ENCODE assay signal across 8 cellular contexts in the genomic region with DNA sequence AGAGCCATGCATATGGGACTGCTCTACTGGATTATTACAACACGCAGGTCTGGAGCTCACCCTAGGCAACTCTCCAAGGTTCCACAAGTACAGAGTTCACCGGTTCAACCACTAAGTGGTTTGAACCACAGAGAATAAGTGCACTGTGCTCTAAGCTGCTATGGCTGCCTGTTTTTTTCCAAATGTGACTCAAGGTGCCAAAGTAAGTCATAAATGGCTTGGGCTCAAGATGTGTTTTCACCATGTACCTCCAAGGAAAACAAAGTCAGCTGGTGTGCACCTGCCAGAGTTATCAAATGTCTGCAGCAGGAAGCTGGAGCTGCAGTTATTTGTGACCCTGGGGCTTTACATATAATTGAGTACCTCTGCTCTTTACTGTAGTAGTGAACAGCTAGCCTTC.
DNase-seq lines count a peak whose midpoint lies in the region; ATAC-seq, FAIRE-seq and TF ChIP-seq lines count a peak whose summit lies in the region.

No MANE protein-coding gene starts in this region.

- H3K79me2 ChIP-seq in astrocyte (ENCODE audit: insufficient read depth, low read length) (no peaks in the 10 kb centered on the region), HepG2 (ENCODE audit: insufficient read depth, low read length) (no peaks in the 10 kb centered on the region)

- H3K4me3 ChIP-seq in astrocyte (ENCODE audit: insufficient read depth, low read depth, low read length) (no peak overlapping the region), HepG2 (replicated peaks in 1 of 3; ENCODE audit: insufficient read depth in 1 of 3, low read depth in 2 of 3, low read length in 3 of 3) (no peak overlapping the region)
- H3K4me3 ChIP-seq in CD8-positive, alpha-beta T cell (ENCODE audit: low read depth, low read length) = no peak overlapping the region

- CTCF ChIA-PET in HepG2 (lab: Yijun Ruan, JAX; ENCODE audit: low intra/inter-chr PET ratio, low total read pairs) (no interaction called here), Calu3 (lab: Charles Lee) (interaction anchor here (0.6 to 1.4 kb wide), 4 partner anchors 16 to 62 kb away, joined by 3 to 8 read pairs (median 4); no protein-coding TSS in a partner anchor)
- CTCF ChIA-PET in CD8-positive, alpha-beta T cell (lab: Charles Lee) = interaction anchor here (1.3 kb wide), 2 partner anchors 9 to 11 kb away, joined by 3 read pairs; no protein-coding TSS in a partner anchor

- no peak overlapping the region for H3K9ac ChIP-seq in astrocyte (ENCODE audit: low read length)
- no peak overlapping the region for H3K9ac ChIP-seq in HepG2 (ENCODE audit: insufficient read depth, low read depth, low read length)

- TF ChIP-seq EP300 in HepG2 (IDR thresholded peaks at IDR 0.05; ENCODE audit: low read depth in 2 of 2, low read length in 2 of 2) = no peak
- no peak for TF ChIP-seq EP300 in HepG2 (CRISPR knock-in tag; IDR thresholded peaks at IDR 0.05; ENCODE audit: borderline replicate concordance)

- intact Hi-C loops in HepG2 (cut with micrococcal nuclease; ENCODE audit: unreplicated experiment) (no loop called here), Calu3 (cut with micrococcal nuclease; ENCODE audit: unreplicated experiment) (no loop called here)
- intact Hi-C loops in CD8-positive, alpha-beta T cell (cut with DNase I, micrococcal nuclease) = no loop called here

- H3K9me3 Mint-ChIP-seq in astrocyte (ENCODE audit: unreplicated experiment) (no peaks in the 10 kb centered on the region), Calu3 (ENCODE audit: low read depth, unreplicated experiment) (no peaks in the 10 kb centered on the region)
- H3K9me3 Mint-ChIP-seq in CD8-positive, alpha-beta T cell = no peaks in the 10 kb centered on the region

- peak overlapping the region; percentile 55 for H3K4me2 ChIP-seq in astrocyte (ENCODE audit: low read length)
- no peak overlapping the region for H3K4me2 ChIP-seq in HepG2 (ENCODE audit: low read depth, low read length)

- no peak for TF ChIP-seq RAD21 in HepG2 (CRISPR knock-in tag; IDR thresholded peaks at IDR 0.05)

- H3K4me1 Mint-ChIP-seq in astrocyte (ENCODE audit: low read depth, unreplicated experiment) = peaks cover 14% of the 10 kb centered on the region
- peaks cover 39% of the 10 kb centered on the region for H3K4me1 Mint-ChIP-seq in Calu3 (ENCODE audit: low read depth, unreplicated experiment)
- no peaks in the 10 kb centered on the region for H3K4me1 Mint-ChIP-seq in CD8-positive, alpha-beta T cell (ENCODE audit: low read depth)

- peaks cover 17% of the 10 kb centered on the region for H3K4me1 ChIP-seq in astrocyte (ENCODE audit: insufficient read depth, low read length)
- H3K4me1 ChIP-seq in HepG2 (ENCODE audit: insufficient read depth, low read length) = peaks cover 14% of the 10 kb centered on the region
- no peaks in the 10 kb centered on the region for H3K4me1 ChIP-seq in CD8-positive, alpha-beta T cell (ENCODE audit: insufficient read depth, low read length)

- in situ Hi-C loops in HepG2 (cut with HindIII; ENCODE audit: extremely low pct_ligation_motif_present, low pct_unique_long_range_greater_than_20kb) = loop anchor here (10.0 kb wide), 1 partner anchor 79 kb away; the partner anchor contains the start of gene PREP

- no peak for TF ChIP-seq POLR2A in HepG2 (IDR thresholded peaks at IDR 0.05; ENCODE audit: insufficient read depth in 1 of 2, low read depth in 2 of 2, low read length in 2 of 2)

- H3K27me3 Mint-ChIP-seq in astrocyte (ENCODE audit: low read depth, unreplicated experiment) = no peaks in the 10 kb centered on the region
- H3K27me3 Mint-ChIP-seq in Calu3 (ENCODE audit: unreplicated experiment) = no peaks in the 10 kb centered on the region
- no peaks in the 10 kb centered on the region for H3K27me3 Mint-ChIP-seq in CD8-positive, alpha-beta T cell (ENCODE audit: low read depth)

- H3K36me3 ChIP-seq in astrocyte (ENCODE audit: insufficient read depth, low read length) (peaks cover 24% of the 10 kb centered on the region), HepG2 (replicated peaks in 1 of 2; ENCODE audit: control insufficient read depth in 1 of 2, insufficient read depth in 2 of 2, low read length in 2 of 2) (peaks cover 6 to 71% of the 10 kb centered on the region in 2 experiments; a peak in 4 of 5 replicates)
- peaks cover 25% of the 10 kb centered on the region for H3K36me3 ChIP-seq in CD8-positive, alpha-beta T cell (ENCODE audit: insufficient read depth, low read length)

- FAIRE-seq in astrocyte (lab: Jason Lieb, UNC) (no peak), HepG2 (lab: Jason Lieb, UNC) (peak; percentile 32)

- H4K20me1 ChIP-seq in astrocyte (ENCODE audit: insufficient read depth, low read length) (peaks cover 27% of the 10 kb centered on the region), HepG2 (ENCODE audit: insufficient read depth, low read length) (no peaks in the 10 kb centered on the region)

- peak; percentile 64 for DNase-seq in DMS153 (lab: John Stamatoyannopoulos, UW)
- peak; percentile 64 for DNase-seq in NCI-H128 (lab: John Stamatoyannopoulos, UW; ENCODE audit: unreplicated experiment)
- DNase-seq in astrocyte (ENCODE audit: low read depth) = peak; percentile 87
- peak; percentile 52 for DNase-seq in HepG2 (ENCODE audit: low spot score)
- no peak for DNase-seq in Calu3
- no peak for DNase-seq in CD8-positive, alpha-beta T cell
- DNase-seq in globus pallidus (ENCODE audit: low spot score) = no peak

- peak; percentile 98 for ATAC-seq in HepG2
- no peak for ATAC-seq in HG03378 (IDR thresholded peaks at IDR 0.05; ENCODE audit: unreplicated experiment)
- ATAC-seq in CD8-positive, alpha-beta T cell = no peak

- H3K27ac ChIP-seq in astrocyte (ENCODE audit: low read depth, low read length) (no peak overlapping the region), HepG2 (ENCODE audit: extremely low read length, insufficient read depth, low read length) (no peak overlapping the region)
- no peak overlapping the region for H3K27ac ChIP-seq in CD8-positive, alpha-beta T cell (ENCODE audit: low read depth, low read length)

- POLR2A ChIA-PET in HepG2 (lab: Yijun Ruan, JAX) = no interaction called here
- POLR2A ChIA-PET in CD8-positive, alpha-beta T cell (lab: Charles Lee) = no interaction called here

- BruUV-seq in HepG2 (replicated peaks; lab: Mats Ljungman, UMichigan) (no TSS peak), Calu3 (replicated peaks; lab: Mats Ljungman, UMichigan) (no TSS peak)

- H3K27me3 ChIP-seq in astrocyte (ENCODE audit: insufficient read depth, low read length) (no peaks in the 10 kb centered on the region), HepG2 (ENCODE audit: control insufficient read depth in 1 of 2, insufficient read depth in 2 of 2, low read length in 2 of 2) (no peaks in the 10 kb centered on the region)
- H3K27me3 ChIP-seq in CD8-positive, alpha-beta T cell (ENCODE audit: insufficient read depth, low read length) = no peaks in the 10 kb centered on the region

- H3K4me3 Mint-ChIP-seq in astrocyte (ENCODE audit: unreplicated experiment) = no peak overlapping the region
- H3K4me3 Mint-ChIP-seq in Calu3 (ENCODE audit: low read depth, unreplicated experiment) = no peak overlapping the region
- no peak overlapping the region for H3K4me3 Mint-ChIP-seq in CD8-positive, alpha-beta T cell

- H3K27ac Mint-ChIP-seq in astrocyte (ENCODE audit: unreplicated experiment) = no peak overlapping the region
- no peak overlapping the region for H3K27ac Mint-ChIP-seq in Calu3 (ENCODE audit: unreplicated experiment)
- no peak overlapping the region for H3K27ac Mint-ChIP-seq in CD8-positive, alpha-beta T cell

- no peak for TF ChIP-seq CTCF in astrocyte (IDR thresholded peaks at IDR 0.05; ENCODE audit: insufficient read depth, low read depth, low read length)
- TF ChIP-seq CTCF in HepG2 (CRISPR knock-in tag; IDR thresholded peaks at IDR 0.05) = no peak
- no peak for TF ChIP-seq CTCF in Calu3 (IDR thresholded peaks at IDR 0.05; ENCODE audit: unreplicated experiment)
- no peak for TF ChIP-seq CTCF in CD8-positive, alpha-beta T cell (IDR thresholded peaks at IDR 0.05)

- WGBS in HepG2 (ENCODE audit: low lambda C conversion rate) = 24% methylated on average over 2 of the region's 2 CpGs

- H3K9me3 ChIP-seq in astrocyte (ENCODE audit: insufficient read depth, low read depth, low read length) (no peaks in the 10 kb centered on the region), HepG2 (ENCODE audit: low read length) (no peaks in the 10 kb centered on the region)
- no peaks in the 10 kb centered on the region for H3K9me3 ChIP-seq in CD8-positive, alpha-beta T cell (ENCODE audit: low read length)

- H3K36me3 Mint-ChIP-seq in astrocyte (ENCODE audit: low read depth, unreplicated experiment) = peaks cover 20% of the 10 kb centered on the region
- peaks cover 24% of the 10 kb centered on the region for H3K36me3 Mint-ChIP-seq in Calu3 (ENCODE audit: insufficient read depth, unreplicated experiment)
- H3K36me3 Mint-ChIP-seq in CD8-positive, alpha-beta T cell = peaks cover 95% of the 10 kb centered on the region

- H2AFZ ChIP-seq in astrocyte (ENCODE audit: low read depth, low read length) (no peak overlapping the region), HepG2 (ENCODE audit: low read length) (no peak overlapping the region)

TF ChIP-seq in HepG2, 621 proteins besides CTCF, POLR2A, EP300 and RAD21 (continues in another document):
- no peak for TF ChIP-seq SPEN (CRISPR knock-in tag; IDR thresholded peaks at IDR 0.05; ENCODE audit: low read depth)
- 0 out of 2 replicates have a peak, but pooled peaks have one; percentile 41 for TF ChIP-seq ZSCAN20 (CRISPR knock-in tag; IDR thresholded peaks at IDR 0.05; ENCODE audit: borderline replicate concordance)
- peak; percentile 70 for TF ChIP-seq HNF4A (CRISPR knock-in tag; IDR thresholded peaks at IDR 0.05)
- TF ChIP-seq ZNF678 (CRISPR knock-in tag; IDR thresholded peaks at IDR 0.05) = no peak
- TF ChIP-seq HHEX (CRISPR knock-in tag; IDR thresholded peaks at IDR 0.05) = no peak
- no peak for TF ChIP-seq KLF16 (CRISPR knock-in tag; IDR thresholded peaks at IDR 0.05)
- TF ChIP-seq HCFC1 (IDR thresholded peaks at IDR 0.05; ENCODE audit: low read depth, low read length) = no peak
- no peak for TF ChIP-seq ZKSCAN1 (IDR thresholded peaks at IDR 0.05; ENCODE audit: low read length)
- TF ChIP-seq CEBPB (IDR thresholded peaks at IDR 0.05; ENCODE audit: borderline replicate concordance, low read depth, low read length) = peak; percentile 29; the same call in 1 of the 2 replicates

Comparison
In these comparisons a context has a peak if more than half of its experiments do, and no peak if none do; other contexts are left out.
1. DNase-seq: peak in DMS153 (single experiment), NCI-H128 (single experiment), astrocyte (single experiment) and HepG2 (single experiment); none in Calu3 (single experiment), CD8-positive, alpha-beta T cell (0 of 7) and globus pallidus (single experiment).